ENCODE assay signal across 23 cellular contexts in the genomic region with DNA sequence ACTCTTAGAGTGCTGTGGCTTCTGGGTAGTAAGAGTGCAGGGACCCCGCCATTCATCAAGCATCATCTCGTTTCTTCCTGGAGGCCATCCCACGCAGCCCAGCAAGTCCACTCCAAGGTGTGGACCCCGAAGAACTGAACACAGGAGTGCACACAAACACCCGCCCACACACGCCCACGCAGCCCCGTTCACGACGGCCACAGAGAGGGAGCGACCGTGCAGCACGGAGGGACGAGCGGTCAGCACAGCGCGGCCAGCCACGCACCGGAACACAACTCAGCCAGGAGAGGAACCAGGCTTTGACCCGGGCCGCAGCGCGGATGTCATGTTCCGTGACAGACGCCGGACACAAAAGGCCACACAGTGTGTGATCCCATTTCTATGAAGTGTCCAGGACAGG.
"Had no signal": no experiment of that assay in that cellular context is flagged by ENCODE, and none has a peak within 500 bp of the region (broad histone marks: within the 10 kb centered on the region; RNA-seq: fewer than 3 reads in every experiment).

No MANE protein-coding gene starts in this region.

- H3K27ac Mint-ChIP-seq: IgD-negative memory B cell had no signal

- FAIRE-seq: HTR-8/SVneo, RCC 7860 had no signal

- H3K4me3 Mint-ChIP-seq: IgD-negative memory B cell had no signal

- H3K27ac ChIP-seq: HL-60, SJCRH30 had no signal

- H3K36me3 ChIP-seq: MG63, SJCRH30 had no signal

- H3K4me3 ChIP-seq: MG63, SJCRH30 had no signal

- H3K27me3 Mint-ChIP-seq: IgD-negative memory B cell had no signal

- H3K27me3 ChIP-seq: MG63, SJCRH30 had no signal

- H3K4me1 Mint-ChIP-seq: IgD-negative memory B cell had no signal

- DNase-seq: Karpas-422, KG1, MG63, NCI-H1092, NCI-H1105 treated with DMSO at 0.1 percent for 48 hours, NCI-H1417 treated with DMSO at 0.1 percent for 48 hours, NCI-H146, NCI-H1694 treated with DMSO at 0.1 percent for 48 hours, NCI-H1930, NCI-H2081, NCI-H2107, NCI-H2227 treated with DMSO at 0.1 percent for 48 hours, NCI-H524 treated with DMSO at 0.1 percent for 48 hours, NCI-H69, NCI-H774, RPMI8226, SHP77, SJCRH30 had no signal

- ATAC-seq: SK-N-SH treated with all-trans-retinoic acid at 6 μM for 48 hours had no signal

- H3K36me3 Mint-ChIP-seq: IgD-negative memory B cell had no signal

- H3K9me3 ChIP-seq: MG63, SJCRH30 had no signal
